Comparison of ENCODE assay signal across 23 cellular contexts in genomic region chr12:14900521-14901227, GRCh38. TPM values are rescaled to one million over a fixed set of nuclear protein-coding genes. Genes with fewer than 3 reads are reported as not detected.
"Had no signal": no experiment of that assay in that cellular context is flagged by ENCODE, and none has a peak within 500 bp of the region (broad histone marks: within the 10 kb centered on the region; RNA-seq: fewer than 3 reads in every experiment).

No MANE protein-coding gene starts in this region.

- H3K27me3 ChIP-seq: thyroid gland had no signal

- H3K9me3 ChIP-seq: mucosa of descending colon, thyroid gland had no signal

- DNase-seq: activated CD4-positive, alpha-beta T cell treated with anti-CD3 and anti-CD28 coated beads, Interleukin-2, amount 10 ng/mL, durations not matched to agents 7 days and 5 days; activated CD4-positive, CD25-positive, alpha-beta regulatory T cell treated with anti-CD3 and anti-CD28 coated beads, Interleukin-2, amount 50 U/mL, for 72 hours; activated CD8-positive, alpha-beta T cell treated with anti-CD3 and anti-CD28 coated beads, Interleukin-2, amount 10 ng/mL, durations not matched to agents 7 days and 5 days; activated gamma-delta T cell; activated naive CD4-positive, alpha-beta T cell treated with anti-CD3 and anti-CD28 coated beads, Interleukin-2, amount 50 U/mL, for 16 hours; activated naive CD8-positive, alpha-beta T cell treated with anti-CD3 and anti-CD28 coated beads, Interleukin-2, amount 50 U/mL, for 24 hours; caudate nucleus; effector CD4-positive, alpha-beta T cell; foreskin melanocyte; glutamatergic neuron; hypothalamus; mesenchymal stem cell; mucosa of descending colon; occipital lobe; stimulated activated CD4-positive, alpha-beta T cell treated with anti-CD3 and anti-CD28 coated beads, Interleukin-4, amount 100 ng/mL, for 24 hours; stimulated activated naive CD8-positive, alpha-beta T cell treated with anti-CD3 and anti-CD28 coated beads, Interleukin-15, Interleukin-2, amounts not matched to agents 100 U/mL and 50 U/mL, for 24 hours; substantia nigra; thyroid gland had no signal

- H3K36me3 ChIP-seq: thyroid gland had no signal

- FAIRE-seq: endometrium had no signal

- H3K4me3 ChIP-seq: mucosa of descending colon, thyroid gland had no signal

RNA-seq across cellular contexts. Expression of gene MGP, which starts 15.0 kb away (rescaled TPM):
- total RNA-seq: activated T-helper 1 cell treated with anti-CD3 and anti-CD28 coated beads, Interleukin-12 subunit alpha, Interleukin-12 subunit beta, Interleukin-2, Interleukin-4 antibody, amounts not matched to agents 30 ng/mL and 10 ng/mL and 1 ng/mL, durations not matched to agents 14 hours and 24 hours and 36 hours had no signal

RNA-seq across cellular contexts. Expression of gene ERP27, which starts 37.7 kb away (rescaled TPM):
- total RNA-seq: occipital lobe had no signal
- polyA plus RNA-seq: neural cell had no signal

RNA-seq across cellular contexts. Expression of gene ART4, which starts 57.3 kb away (rescaled TPM):
- total RNA-seq: activated CD4-positive, alpha-beta T cell treated with anti-CD3 and anti-CD28 coated beads, Interleukin-2, amount 10 ng/mL, durations not matched to agents 7 days and 5 days; activated CD8-positive, alpha-beta T cell treated with anti-CD3 and anti-CD28 coated beads, Interleukin-2, amount 10 ng/mL, durations not matched to agents 7 days and 5 days; activated T-helper 1 cell treated with anti-CD3 and anti-CD28 coated beads, Interleukin-12 subunit alpha, Interleukin-12 subunit beta, Interleukin-2, Interleukin-4 antibody, amounts not matched to agents 30 ng/mL and 10 ng/mL and 1 ng/mL, durations not matched to agents 14 hours and 24 hours and 36 hours; epithelial cell of proximal tubule; fibroblast of lung; occipital lobe had no signal
- polyA plus RNA-seq: fibroblast of lung, neural cell had no signal
